In the genomic region with DNA sequence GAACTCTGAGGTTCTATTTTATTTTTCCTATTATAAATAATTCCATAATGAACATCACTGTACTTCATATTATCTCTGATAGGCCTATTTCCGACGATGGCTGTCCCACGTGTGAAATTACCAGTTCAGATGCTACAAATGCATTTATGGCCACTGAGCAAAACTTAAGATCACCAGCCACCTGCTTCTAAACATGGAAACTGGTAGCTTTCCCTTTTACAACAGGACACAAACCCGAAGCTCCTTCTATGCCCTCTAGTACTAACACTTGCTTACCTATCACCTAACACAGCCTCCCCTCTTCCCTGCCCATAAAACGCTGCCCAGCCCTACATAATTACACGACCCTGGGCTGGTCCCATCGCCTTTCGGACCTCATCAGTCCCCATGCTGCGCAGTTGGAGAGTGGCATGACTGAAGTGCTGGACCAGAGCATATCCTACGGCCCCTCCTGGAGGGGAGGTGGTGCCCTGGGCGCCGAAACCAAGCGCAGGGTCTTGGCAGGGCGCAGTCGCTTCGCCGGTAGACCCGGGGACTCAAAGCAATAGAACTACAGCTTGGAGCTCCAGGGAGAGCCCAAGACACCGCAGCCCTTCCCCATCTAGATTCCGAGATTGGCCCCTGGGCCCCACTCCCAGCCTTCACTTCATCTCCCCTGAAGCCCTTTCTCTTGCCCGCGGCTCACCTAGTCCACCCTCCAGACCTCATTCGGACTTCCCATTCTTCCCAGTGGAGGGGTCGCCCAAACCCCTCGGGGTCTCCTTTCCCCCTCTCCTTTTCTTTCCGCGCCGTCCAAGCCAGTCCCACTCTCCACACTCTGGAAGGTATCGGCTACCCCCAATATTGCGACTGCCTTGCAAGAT, we compare ENCODE assay signal across 8 cellular contexts. TPM values are rescaled to one million over a fixed set of nuclear protein-coding genes. Genes with fewer than 3 reads are reported as not detected.
DNase-seq lines count a peak whose midpoint lies in the region; ATAC-seq and TF ChIP-seq lines count a peak whose summit lies in the region.

No MANE protein-coding gene starts in this region.

- no peak for ATAC-seq in CD4-positive, alpha-beta T cell (ENCODE audit: poor library complexity)
- ATAC-seq in GM21529 (IDR thresholded peaks at IDR 0.05; ENCODE audit: unreplicated experiment) = peak; percentile 15
- ATAC-seq in stimulated activated naive B cell treated with anti-CD40 and anti-IgM and Interleukin-4, amounts not matched to agents 10 μg/mL and 1 μg/mL and 100 μg/mL, for 72 hours (replicated peaks) = peak; percentile 1 to 5
- ATAC-seq in HG02938 (IDR thresholded peaks at IDR 0.05; ENCODE audit: unreplicated experiment) = no peak

- intact Hi-C loops in CD4-positive, alpha-beta T cell (cut with DNase I, micrococcal nuclease) = loop anchor here (2.0 to 10.0 kb wide), 7 partner anchors 252 to 493 kb away; a partner anchor contains a TSS

- TF ChIP-seq CTCF in CD4-positive, alpha-beta T cell (IDR thresholded peaks at IDR 0.05) = no peak
- TF ChIP-seq CTCF in brain microvascular endothelial cell (IDR thresholded peaks at IDR 0.05; ENCODE audit: low read depth, low read length, missing control alignments) = no peak

- peaks cover 62% of the 10 kb centered on the region for H3K36me3 Mint-ChIP-seq in CD4-positive, alpha-beta T cell (ENCODE audit: low read depth)
- peaks cover 24 to 29% of the 10 kb centered on the region in 2 donors for H3K36me3 Mint-ChIP-seq in stimulated activated naive B cell treated with anti-CD40 and anti-IgM and Interleukin-4, amounts not matched to agents 10 μg/mL and 1 μg/mL and 100 μg/mL, for 72 hours

- H3K36me3 ChIP-seq in brain microvascular endothelial cell (replicated peaks) = no peaks in the 10 kb centered on the region

- CTCF ChIA-PET in CD4-positive, alpha-beta T cell (lab: Charles Lee) = no interaction called here

- no peaks in the 10 kb centered on the region for H3K9me3 ChIP-seq in CD4-positive, alpha-beta T cell (ENCODE audit: control insufficient read depth, low read length)

- peak overlapping the region; percentile 73 for H3K27ac ChIP-seq in CD4-positive, alpha-beta T cell (ENCODE audit: low read depth, low read length)
- H3K27ac ChIP-seq in brain microvascular endothelial cell = no peak overlapping the region

- peak in 3 of 10 experiments; percentile 1 to 8 (median 2) for DNase-seq in CD4-positive, alpha-beta T cell
- DNase-seq in RPMI7951 (ENCODE audit: low read depth) (peak; percentile 11), brain microvascular endothelial cell (no peak), kidney glomerular epithelial cell (lab: John Stamatoyannopoulos, UW) (peak; percentile 7), NCI-H446 treated with DMSO at 0.1 percent for 48 hours (lab: John Stamatoyannopoulos, UW) (no peak)
- peak; percentile 8 for DNase-seq in stimulated activated naive B cell treated with anti-CD40 and anti-IgM and Interleukin-4, amounts not matched to agents 10 μg/mL and 1 μg/mL and 100 μg/mL, for 72 hours

- in situ Hi-C loops in brain microvascular endothelial cell (cut with HindIII; ENCODE audit: low pct_ligation_motif_present, low sequenced_read_pairs) = no loop called here

- no peaks in the 10 kb centered on the region for H3K27me3 ChIP-seq in CD4-positive, alpha-beta T cell (ENCODE audit: control insufficient read depth, insufficient read depth, low read length)
- no peaks in the 10 kb centered on the region for H3K27me3 ChIP-seq in brain microvascular endothelial cell (replicated peaks)

- H3K27ac Mint-ChIP-seq in CD4-positive, alpha-beta T cell = peak overlapping the region; percentile 89
- H3K27ac Mint-ChIP-seq in stimulated activated naive B cell treated with anti-CD40 and anti-IgM and Interleukin-4, amounts not matched to agents 10 μg/mL and 1 μg/mL and 100 μg/mL, for 72 hours = peak overlapping the region; percentile 98

- H3K4me3 Mint-ChIP-seq in CD4-positive, alpha-beta T cell = peak overlapping the region; percentile 97
- H3K4me3 Mint-ChIP-seq in stimulated activated naive B cell treated with anti-CD40 and anti-IgM and Interleukin-4, amounts not matched to agents 10 μg/mL and 1 μg/mL and 100 μg/mL, for 72 hours = peak overlapping the region; percentile 93 to 100

- peak overlapping the region; percentile 93 for H3K4me3 ChIP-seq in brain microvascular endothelial cell (ENCODE audit: low read depth, low read length)

- no peaks in the 10 kb centered on the region for H3K27me3 Mint-ChIP-seq in CD4-positive, alpha-beta T cell
- H3K27me3 Mint-ChIP-seq in stimulated activated naive B cell treated with anti-CD40 and anti-IgM and Interleukin-4, amounts not matched to agents 10 μg/mL and 1 μg/mL and 100 μg/mL, for 72 hours = no peaks in the 10 kb centered on the region

- POLR2A ChIA-PET in CD4-positive, alpha-beta T cell (lab: Charles Lee) = interaction anchor here (1.0 kb wide), 1 partner anchor 255 kb away, joined by 6 read pairs; a partner anchor contains a TSS

- peaks cover 61% of the 10 kb centered on the region for H3K4me1 Mint-ChIP-seq in CD4-positive, alpha-beta T cell (ENCODE audit: low read depth)
- H3K4me1 Mint-ChIP-seq in stimulated activated naive B cell treated with anti-CD40 and anti-IgM and Interleukin-4, amounts not matched to agents 10 μg/mL and 1 μg/mL and 100 μg/mL, for 72 hours = peaks cover 14 to 33% of the 10 kb centered on the region in 2 donors

- no peaks in the 10 kb centered on the region for H3K9me3 Mint-ChIP-seq in CD4-positive, alpha-beta T cell
- no peaks in the 10 kb centered on the region for H3K9me3 Mint-ChIP-seq in stimulated activated naive B cell treated with anti-CD40 and anti-IgM and Interleukin-4, amounts not matched to agents 10 μg/mL and 1 μg/mL and 100 μg/mL, for 72 hours

RNA-seq across cellular contexts. Expression of a gene that starts 1.0 kb away (rescaled TPM):
- 10 to 100 TPM; 32.2 to 33.6 TPM for total RNA-seq in CD4-positive, alpha-beta T cell
- total RNA-seq in RPMI7951 (2014; rRNA removed; shearing (Covaris generic)) = 34.9 and 37.6 TPM in 2 replicates

RNA-seq across cellular contexts. Expression of a gene that starts 33.2 kb away (rescaled TPM):
- total RNA-seq in CD4-positive, alpha-beta T cell = not detected
- total RNA-seq in RPMI7951 (2014; rRNA removed; shearing (Covaris generic)) = not detected in 2 replicates

Comparison
In these comparisons a context has a peak if more than half of its experiments do, and no peak if none do; other contexts are left out.
1. ATAC-seq: peak in GM21529 (single experiment) and stimulated activated naive B cell treated with anti-CD40 and anti-IgM and Interleukin-4, amounts not matched to agents 10 μg/mL and 1 μg/mL and 100 μg/mL, for 72 hours (2 of 2); none in CD4-positive, alpha-beta T cell (single experiment) and HG02938 (single experiment).
2. DNase-seq: peak in RPMI7951 (single experiment), kidney glomerular epithelial cell (single experiment) and stimulated activated naive B cell treated with anti-CD40 and anti-IgM and Interleukin-4, amounts not matched to agents 10 μg/mL and 1 μg/mL and 100 μg/mL, for 72 hours (single experiment); none in brain microvascular endothelial cell (single experiment) and NCI-H446 treated with DMSO at 0.1 percent for 48 hours (single experiment).